In the genomic region with DNA sequence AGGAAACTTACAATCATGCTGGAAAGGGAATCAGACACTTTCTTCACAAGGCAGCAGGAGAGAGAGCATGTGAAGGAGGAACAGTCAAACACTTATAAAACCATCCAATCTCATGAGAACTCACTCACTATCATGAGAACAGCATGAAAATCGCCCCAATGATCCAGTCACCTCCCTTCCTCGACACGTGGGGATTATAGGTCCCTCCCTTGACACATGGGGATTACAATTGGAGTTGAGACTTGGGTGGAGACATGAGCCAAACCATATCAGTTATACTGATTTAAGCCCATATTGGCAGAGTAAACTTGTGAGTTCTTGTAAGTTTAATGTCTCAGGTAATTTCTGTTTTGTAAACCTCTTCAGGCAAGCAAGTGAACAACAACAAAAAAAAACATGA, we compare ENCODE assay signal across 27 cellular contexts.
DNase-seq lines count a peak whose midpoint lies in the region; ATAC-seq and TF ChIP-seq lines count a peak whose summit lies in the region.
"Had no signal": no experiment of that assay in that cellular context is flagged by ENCODE, and none has a peak within 500 bp of the region (broad histone marks: within the 10 kb centered on the region; RNA-seq: fewer than 3 reads in every experiment).

No MANE protein-coding gene starts in this region.

- no peak overlapping the region for H4K91ac ChIP-seq in IMR-90 (ENCODE audit: insufficient read depth, low read depth, low read length)

- TF ChIP-seq RAD21 in IMR-90 (IDR thresholded peaks at IDR 0.05; ENCODE audit: low read length): no peak

- H3K56ac ChIP-seq in IMR-90 (ENCODE audit: extremely low read depth, insufficient read depth, low read length): no peak overlapping the region

- in situ Hi-C loops in mammary epithelial cell (cut with MboI; ENCODE audit: low sequenced_read_pairs in 2 of 2): no loop called here
- in situ Hi-C loops in IMR-90 (cut with MboI; ENCODE audit: low sequenced_read_pairs): no loop called here

- TF ChIP-seq CTCF in mammary epithelial cell (conservative IDR thresholded peaks at IDR 0.05 in 1 of 2, IDR thresholded peaks at IDR 0.05 in 1 of 2; ENCODE audit: extremely low read depth in 1 of 2, insufficient read depth in 1 of 2, low read depth in 1 of 2, low read length in 2 of 2) (no peak), breast epithelium (IDR thresholded peaks at IDR 0.05) (no peak), IMR-90 (conservative IDR thresholded peaks at IDR 0.05; ENCODE audit: low read depth, low read length) (no peak), psoas muscle (IDR thresholded peaks at IDR 0.05) (no peak), mucosa of descending colon (IDR thresholded peaks at IDR 0.05) (no peak)

- no peak overlapping the region for H2BK20ac ChIP-seq in IMR-90 (ENCODE audit: low read depth, low read length)

- H4K20me1 ChIP-seq in mammary epithelial cell (ENCODE audit: insufficient read depth, low read length): no peaks in the 10 kb centered on the region
- H4K20me1 ChIP-seq in IMR-90 (ENCODE audit: insufficient read depth, low read length): peaks cover 14% of the 10 kb centered on the region

- H4K5ac ChIP-seq in IMR-90 (ENCODE audit: low read depth, low read length): no peak overlapping the region

- H3K9me3 ChIP-seq in mammary epithelial cell (replicated peaks; ENCODE audit: insufficient read depth, low read length): no peaks in the 10 kb centered on the region
- H3K9me3 ChIP-seq in breast epithelium: no peaks in the 10 kb centered on the region
- H3K9me3 ChIP-seq in IMR-90 (ENCODE audit: control insufficient read depth, insufficient read depth, low read length): no peaks in the 10 kb centered on the region
- no peaks in the 10 kb centered on the region for H3K9me3 ChIP-seq in psoas muscle
- no peaks in the 10 kb centered on the region for H3K9me3 ChIP-seq in mucosa of descending colon
- H3K9me3 ChIP-seq: adrenal gland, gastroesophageal sphincter, HAP-1, thoracic aorta had no signal

- DNase-seq in mammary epithelial cell (no peak), breast epithelium (ENCODE audit: low spot score in 2 of 2) (no peak), IMR-90 (no peak), epithelial cell of prostate (ENCODE audit: low read depth, low spot score) (no peak), psoas muscle (no peak), mucosa of descending colon (no peak)
- DNase-seq: activated CD4-positive, alpha-beta T cell treated with anti-CD3 and anti-CD28 coated beads for 1 hour; activated T-cell treated with anti-CD3 and anti-CD28 coated beads, Interleukin-2, amount 50 U/mL, for 1 hour; adrenal gland; COR-L47; DMS79 treated with DMSO at 0.1 percent for 48 hours; GDM1; Kasumi-1; NCI-H1417 treated with DMSO at 0.1 percent for 48 hours; NCI-H2029 treated with DMSO at 0.1 percent for 48 hours; NCI-H524; NK-92 treated with Interleukin-12 subunit alpha and Interleukin-12 subunit beta, amount 100 ng/mL, for 24 hours; SHP77; small intestine had no signal

- no peak for TF ChIP-seq POLR2A in breast epithelium (IDR thresholded peaks at IDR 0.05)
- TF ChIP-seq POLR2A in IMR-90 (IDR thresholded peaks at IDR 0.05; ENCODE audit: low read depth, low read length): no peak

- H4K8ac ChIP-seq in IMR-90 (ENCODE audit: low read depth in 2 of 2, low read length in 2 of 2): no peak overlapping the region

- dilution Hi-C loops in mammary epithelial cell (cut with HindIII; ENCODE audit: low sequenced_read_pairs): no loop called here
- dilution Hi-C loops in IMR-90 (cut with HindIII; ENCODE audit: low sequenced_read_pairs, unreplicated experiment): no loop called here

- peaks cover 10 to 28% of the 10 kb centered on the region in 2 experiments for H3K79me1 ChIP-seq in IMR-90 (ENCODE audit: low read depth in 1 of 2, low read length in 2 of 2)

- no peak overlapping the region for H2AK9ac ChIP-seq in IMR-90 (replicated peaks; ENCODE audit: low read depth, low read length, poor library complexity)

- H3K27me3 ChIP-seq in mammary epithelial cell (ENCODE audit: insufficient read depth, low read length) (no peaks in the 10 kb centered on the region), breast epithelium (no peaks in the 10 kb centered on the region), IMR-90 (ENCODE audit: control insufficient read depth, insufficient read depth, low read length) (no peaks in the 10 kb centered on the region), psoas muscle (ENCODE audit: insufficient read depth in 3 of 3, low read length in 2 of 3) (no peaks in the 10 kb centered on the region)
- H3K27me3 ChIP-seq: adrenal gland, gastroesophageal sphincter, hepatocyte had no signal

- H3K4me3 ChIP-seq in mammary epithelial cell (replicated peaks in 1 of 3; ENCODE audit: insufficient read depth in 1 of 3, low read depth in 2 of 3, low read length in 3 of 3): no peak overlapping the region
- no peak overlapping the region for H3K4me3 ChIP-seq in breast epithelium
- H3K4me3 ChIP-seq in IMR-90 (ENCODE audit: insufficient read depth, low read depth, low read length): no peak overlapping the region
- H3K4me3 ChIP-seq in psoas muscle: no peak overlapping the region
- H3K4me3 ChIP-seq in mucosa of descending colon: no peak overlapping the region
- H3K4me3 ChIP-seq: adrenal gland, gastroesophageal sphincter, HAP-1, hepatocyte, lung, thoracic aorta had no signal

- H3K9me3 Mint-ChIP-seq in stimulated activated memory B cell treated with anti-CD40 and anti-IgM and Interleukin-4, amounts not matched to agents 10 μg/mL and 1 μg/mL and 100 μg/mL, for 72 hours: no peaks in the 10 kb centered on the region
- H3K9me3 Mint-ChIP-seq: stimulated activated naive CD8-positive, alpha-beta T cell treated with anti-CD3 and anti-CD28 coated beads, Interleukin-15, Interleukin-2, amounts not matched to agents 100 ng/mL and 50 ng/mL, for 24 hours had no signal

- H3K4ac ChIP-seq in IMR-90 (ENCODE audit: low read depth, low read length): no peak overlapping the region

- no peak overlapping the region for H3K18ac ChIP-seq in IMR-90 (ENCODE audit: low read depth, low read length)

- no peak overlapping the region for H2BK120ac ChIP-seq in IMR-90 (ENCODE audit: low read depth, low read length)

- no peak overlapping the region for H2BK5ac ChIP-seq in IMR-90 (ENCODE audit: low read depth, low read length, poor library complexity, severe bottlenecking)

- H2AFZ ChIP-seq in mammary epithelial cell (ENCODE audit: low read depth, low read length): no peak overlapping the region
- no peak overlapping the region for H2AFZ ChIP-seq in IMR-90 (replicated peaks; ENCODE audit: low read length, poor library complexity)
- H2AFZ ChIP-seq: hepatocyte, parathyroid adenoma had no signal

- peaks cover 10% of the 10 kb centered on the region for H3K9me1 ChIP-seq in IMR-90 (ENCODE audit: insufficient read depth, low read length)

- no peak overlapping the region for H3K9ac ChIP-seq in mammary epithelial cell (ENCODE audit: insufficient read depth, low read length)
- H3K9ac ChIP-seq in IMR-90 (ENCODE audit: low read depth, low read length): no peak overlapping the region
- H3K9ac ChIP-seq: parathyroid adenoma had no signal

- peaks cover 43% of the 10 kb centered on the region for H3K36me3 ChIP-seq in mammary epithelial cell (ENCODE audit: insufficient read depth, low read length)
- H3K36me3 ChIP-seq in breast epithelium: peaks cover 12% of the 10 kb centered on the region
- peaks cover 23% of the 10 kb centered on the region for H3K36me3 ChIP-seq in IMR-90 (ENCODE audit: control insufficient read depth, insufficient read depth, low read length)
- H3K36me3 ChIP-seq in psoas muscle (ENCODE audit: insufficient read depth in 1 of 2, low read depth in 1 of 2): peaks cover 19 to 76% of the 10 kb centered on the region in 2 donors
- H3K36me3 ChIP-seq in mucosa of descending colon (ENCODE audit: low read depth): no peaks in the 10 kb centered on the region

- no peak overlapping the region for H3K4me2 ChIP-seq in mammary epithelial cell (ENCODE audit: insufficient read depth, low read depth, low read length)
- H3K4me2 ChIP-seq in IMR-90 (ENCODE audit: low read depth, low read length): no peak overlapping the region
- H3K4me2 ChIP-seq: hepatocyte had no signal

- CTCF ChIA-PET in mammary epithelial cell (lab: Charles Lee; ENCODE audit: low non-redundant PET): no interaction called here
- CTCF ChIA-PET in IMR-90 (lab: Yijun Ruan, JAX): no interaction called here

- peaks cover 14% of the 10 kb centered on the region for H3K4me1 Mint-ChIP-seq in stimulated activated memory B cell treated with anti-CD40 and anti-IgM and Interleukin-4, amounts not matched to agents 10 μg/mL and 1 μg/mL and 100 μg/mL, for 72 hours

- H3K27me3 Mint-ChIP-seq in stimulated activated memory B cell treated with anti-CD40 and anti-IgM and Interleukin-4, amounts not matched to agents 10 μg/mL and 1 μg/mL and 100 μg/mL, for 72 hours: no peaks in the 10 kb centered on the region
- H3K27me3 Mint-ChIP-seq: stimulated activated naive CD8-positive, alpha-beta T cell treated with anti-CD3 and anti-CD28 coated beads, Interleukin-15, Interleukin-2, amounts not matched to agents 100 ng/mL and 50 ng/mL, for 24 hours had no signal

- H3K14ac ChIP-seq in IMR-90 (replicated peaks; ENCODE audit: low read depth, low read length): no peak overlapping the region; the same call in 1 of the 2 replicates

- H3K36me3 Mint-ChIP-seq in stimulated activated memory B cell treated with anti-CD40 and anti-IgM and Interleukin-4, amounts not matched to agents 10 μg/mL and 1 μg/mL and 100 μg/mL, for 72 hours: peaks cover 44% of the 10 kb centered on the region

- no peak overlapping the region for H3K4me3 Mint-ChIP-seq in stimulated activated memory B cell treated with anti-CD40 and anti-IgM and Interleukin-4, amounts not matched to agents 10 μg/mL and 1 μg/mL and 100 μg/mL, for 72 hours
- H3K4me3 Mint-ChIP-seq: stimulated activated naive CD8-positive, alpha-beta T cell treated with anti-CD3 and anti-CD28 coated beads, Interleukin-15, Interleukin-2, amounts not matched to agents 100 ng/mL and 50 ng/mL, for 24 hours had no signal

- 100% methylated on average over 3 of the region's 3 CpGs for whole genome bisulfite sequencing in mammary epithelial cell (ENCODE audit: low coverage, missing lambda C conversion rate)
- WGBS in IMR-90 (ENCODE audit: extremely low coverage in 2 of 2, insufficient read length in 1 of 2), 2 experiments: no CpG with 5 or more reads among the region's 3 CpGs
- 38 to 51% (median 46%) methylated on average over 3 of the region's 3 CpGs for WGBS in psoas muscle, 3 donors

- H3K79me2 ChIP-seq in mammary epithelial cell (ENCODE audit: insufficient read depth, low read length): peaks cover 38% of the 10 kb centered on the region
- H3K79me2 ChIP-seq: parathyroid adenoma had no signal

- BruUV-seq in mammary epithelial cell (replicated peaks; lab: Mats Ljungman, UMichigan): no TSS peak
- BruUV-seq in IMR-90 (replicated peaks; lab: Mats Ljungman, UMichigan): no TSS peak

- H2AK5ac ChIP-seq in IMR-90 (ENCODE audit: low read depth, low read length): no peak overlapping the region

- H3K27ac ChIP-seq in mammary epithelial cell (ENCODE audit: insufficient read depth, low read depth, low read length): peak overlapping the region; percentile 12
- no peak overlapping the region for H3K27ac ChIP-seq in breast epithelium
- no peak overlapping the region for H3K27ac ChIP-seq in IMR-90 (ENCODE audit: insufficient read depth, low read length)
- H3K27ac ChIP-seq in epithelial cell of prostate: peak overlapping the region; percentile 92
- H3K27ac ChIP-seq in psoas muscle: no peak overlapping the region
- H3K27ac ChIP-seq: adrenal gland, gastroesophageal sphincter, hepatocyte, parathyroid adenoma, thoracic aorta had no signal

- ATAC-seq in IMR-90 (ENCODE audit: low read depth) (no peak), psoas muscle (no peak), mucosa of descending colon (no peak)
- ATAC-seq in stimulated activated memory B cell treated with anti-CD40 and anti-IgM and Interleukin-4, amounts not matched to agents 10 μg/mL and 1 μg/mL and 100 μg/mL, for 72 hours: no peak
- ATAC-seq: gastroesophageal sphincter had no signal

- H3K4me1 ChIP-seq in mammary epithelial cell (ENCODE audit: insufficient read depth, low read length) (peaks cover 39% of the 10 kb centered on the region), breast epithelium (no peaks in the 10 kb centered on the region), IMR-90 (ENCODE audit: control insufficient read depth, insufficient read depth, low read length) (0 out of 2 replicates have a peak, but pooled peaks cover 1% of the 10 kb centered on the region), psoas muscle (peaks cover 15% of the 10 kb centered on the region), mucosa of descending colon (ENCODE audit: low read depth) (no peaks in the 10 kb centered on the region)
- H3K4me1 ChIP-seq: adrenal gland, HAP-1 had no signal

- no peak overlapping the region for H2BK15ac ChIP-seq in IMR-90 (ENCODE audit: low read depth, low read length)

- POLR2A ChIA-PET in IMR-90 (lab: Charles Lee; ENCODE audit: unreplicated experiment): no interaction called here

- H3K23ac ChIP-seq in IMR-90 (ENCODE audit: low read depth, low read length): peak overlapping the region; percentile 17; the same call in 1 of the 2 replicates

- intact Hi-C loops in mammary epithelial cell (cut with micrococcal nuclease) (no loop called here), breast epithelium (cut with DNase I; ENCODE audit: low total_unique reads) (no loop called here), IMR-90 (cut with micrococcal nuclease) (no loop called here), psoas muscle (cut with DNase I) (no loop called here), mucosa of descending colon (cut with DNase I, micrococcal nuclease) (no loop called here)

- peak overlapping the region; percentile 44 for H3K27ac Mint-ChIP-seq in stimulated activated memory B cell treated with anti-CD40 and anti-IgM and Interleukin-4, amounts not matched to agents 10 μg/mL and 1 μg/mL and 100 μg/mL, for 72 hours
- H3K27ac Mint-ChIP-seq: stimulated activated naive CD8-positive, alpha-beta T cell treated with anti-CD3 and anti-CD28 coated beads, Interleukin-15, Interleukin-2, amounts not matched to agents 100 ng/mL and 50 ng/mL, for 24 hours had no signal

Comparison
In these comparisons a context has a peak if more than half of its experiments do, and no peak if none do; other contexts are left out.
1. H3K27ac ChIP-seq: peak in mammary epithelial cell (single experiment) and epithelial cell of prostate (single experiment); none in breast epithelium (0 of 2), IMR-90 (single experiment) and psoas muscle (single experiment).